25 cellular contexts compared by ENCODE assay signal in the genomic region with DNA sequence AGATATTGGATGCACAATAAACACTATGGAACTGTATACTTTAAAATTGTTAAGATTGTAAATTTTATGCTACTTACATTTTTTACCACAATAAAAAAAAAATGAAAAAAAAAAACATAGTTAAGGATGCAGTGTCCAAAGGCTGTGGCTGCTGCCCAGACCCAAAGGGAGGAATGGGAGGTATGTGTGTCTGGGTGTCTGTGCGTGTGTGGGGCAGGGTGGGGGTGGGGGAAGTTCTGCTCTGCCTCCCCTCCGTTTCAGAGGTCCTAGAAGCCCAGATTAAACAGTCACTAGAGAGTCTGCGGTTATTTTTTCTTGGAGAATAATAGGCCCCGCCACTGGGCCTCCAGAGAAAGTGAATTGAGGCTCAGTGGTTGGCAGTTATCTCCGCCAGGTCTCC.
"Had no signal": no experiment of that assay in that cellular context is flagged by ENCODE, and none has a peak within 500 bp of the region (broad histone marks: within the 10 kb centered on the region; RNA-seq: fewer than 3 reads in every experiment).

No MANE protein-coding gene starts in this region.

- H3K27me3 ChIP-seq: dorsolateral prefrontal cortex, gastroesophageal sphincter, heart left ventricle, right lobe of liver, stomach, thyroid gland had no signal

- FAIRE-seq: colon, islet of Langerhans had no signal

- ATAC-seq: foreskin keratinocyte; gastroesophageal sphincter; left colon; lower lobe of right lung; naive thymus-derived CD4-positive, alpha-beta T cell; right lobe of liver; stimulated activated effector memory CD8-positive, alpha-beta T cell treated with anti-CD3 and anti-CD28 coated beads, Interleukin-12 subunit alpha, Interleukin-12 subunit beta, amount 100 ng/mL, for 72 hours had no signal

- H3K4me1 ChIP-seq: foreskin keratinocyte had no signal

- H3K4me3 ChIP-seq: dorsolateral prefrontal cortex, gastroesophageal sphincter, heart left ventricle, left ventricle myocardium inferior, lower lobe of right lung, prostate gland, right lobe of liver, stomach, thyroid gland had no signal

- DNase-seq: central memory CD4-positive, alpha-beta T cell; dorsolateral prefrontal cortex; effector CD4-positive, alpha-beta T cell; foreskin keratinocyte; heart left ventricle; hippocampal formation; kidney glomerular epithelial cell; left colon; left ventricle myocardium inferior; lower lobe of right lung; midbrain; naive thymus-derived CD4-positive, alpha-beta T cell; nephron progenitor cell; nucleus accumbens; right lobe of liver; stimulated activated CD4-positive, alpha-beta T cell treated with anti-CD3 and anti-CD28 coated beads, Interleukin-2, amount 100 ng/mL, for 24 hours; stimulated activated CD4-positive, alpha-beta T cell treated with anti-CD3 and anti-CD28 coated beads, Interleukin-4, amount 100 ng/mL, for 24 hours; stimulated activated naive CD4-positive, alpha-beta T cell treated with Interleukin-2 at 50 U/mL for 16 hours; stomach; thyroid gland had no signal

- H3K36me3 ChIP-seq: gastroesophageal sphincter, heart left ventricle, left ventricle myocardium inferior, lower lobe of right lung, prostate gland, right lobe of liver, stomach, thyroid gland had no signal

- H3K27ac ChIP-seq: dorsolateral prefrontal cortex, foreskin keratinocyte, gastroesophageal sphincter, heart left ventricle, left ventricle myocardium inferior, lower lobe of right lung, prostate gland, right lobe of liver, stomach, thyroid gland had no signal

- H3K9me3 ChIP-seq: gastroesophageal sphincter, heart left ventricle, left ventricle myocardium inferior, lower lobe of right lung, prostate gland, right lobe of liver, stomach, thyroid gland had no signal
